Comparison of ENCODE assay signal across 1 cellular context in the genomic region with DNA sequence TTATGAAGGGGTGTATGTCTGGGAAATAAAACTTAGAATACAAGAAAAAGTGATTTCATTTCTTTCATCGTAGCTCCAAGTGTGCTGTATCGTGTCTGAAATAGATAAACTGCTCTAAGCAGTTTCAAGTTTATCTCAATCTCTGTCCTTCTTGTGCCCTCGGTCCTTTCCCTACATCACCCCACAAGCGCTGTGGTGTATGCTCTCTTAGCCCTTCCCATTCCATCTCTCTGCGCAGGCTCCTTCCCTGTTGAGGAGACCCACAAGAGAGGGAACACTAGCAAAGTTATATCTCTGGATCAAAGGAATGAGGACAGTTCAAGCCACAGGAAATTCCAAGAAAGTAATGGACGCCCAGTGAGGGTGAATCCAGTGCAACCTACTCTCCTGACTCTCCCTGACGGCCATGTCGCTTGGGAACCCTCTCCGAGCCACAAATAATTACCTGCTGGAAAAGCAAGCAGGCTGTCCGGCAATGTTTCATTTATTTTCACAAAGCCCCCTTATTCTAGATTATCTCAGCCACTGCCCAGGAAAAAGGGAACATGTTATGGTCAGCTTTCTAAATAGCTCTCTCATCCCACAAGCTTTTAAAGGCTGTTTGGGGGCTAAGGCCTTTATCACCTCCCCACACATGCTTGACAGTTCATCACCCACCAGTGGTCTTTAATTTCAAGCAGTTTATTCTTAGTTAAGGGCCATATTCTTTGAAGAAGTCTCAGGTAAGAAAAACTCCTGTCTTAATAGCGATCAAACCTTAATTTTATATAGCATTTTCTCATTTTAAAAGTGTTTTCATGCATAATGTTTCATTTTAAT.
TF ChIP-seq lines count a peak whose summit lies in the region.

No MANE protein-coding gene starts in this region.

TF ChIP-seq in H1, 55 proteins besides CTCF, POLR2A, EP300 and RAD21:
- TF ChIP-seq SRF (IDR thresholded peaks at IDR 0.05; ENCODE audit: low read depth, low read length) (no peak), TCF12 (IDR thresholded peaks at IDR 0.05; ENCODE audit: low read depth, low read length) (no peak), NRF1 (IDR thresholded peaks at IDR 0.05; ENCODE audit: low read depth, low read length) (no peak), TAF1 (IDR thresholded peaks at IDR 0.05; ENCODE audit: low read depth, low read length) (no peak), ASH2L (IDR thresholded peaks at IDR 0.05; ENCODE audit: low read length) (no peak), CTBP2 (IDR thresholded peaks at IDR 0.05; ENCODE audit: borderline replicate concordance, insufficient read depth, insufficient read length, low read length) (no peak), YY1 (IDR thresholded peaks at IDR 0.05; ENCODE audit: low read depth, low read length) (no peak), RFX5 (IDR thresholded peaks at IDR 0.05; ENCODE audit: borderline replicate concordance, low read depth, low read length) (no peak)
- TF ChIP-seq, protein P1, sequence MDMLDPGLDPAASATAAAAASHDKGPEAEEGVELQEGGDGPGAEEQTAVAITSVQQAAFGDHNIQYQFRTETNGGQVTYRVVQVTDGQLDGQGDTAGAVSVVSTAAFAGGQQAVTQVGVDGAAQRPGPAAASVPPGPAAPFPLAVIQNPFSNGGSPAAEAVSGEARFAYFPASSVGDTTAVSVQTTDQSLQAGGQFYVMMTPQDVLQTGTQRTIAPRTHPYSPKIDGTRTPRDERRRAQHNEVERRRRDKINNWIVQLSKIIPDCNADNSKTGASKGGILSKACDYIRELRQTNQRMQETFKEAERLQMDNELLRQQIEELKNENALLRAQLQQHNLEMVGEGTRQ (IDR thresholded peaks at IDR 0.05; ENCODE audit: low read length), result no peak
- TF ChIP-seq, protein P2, sequence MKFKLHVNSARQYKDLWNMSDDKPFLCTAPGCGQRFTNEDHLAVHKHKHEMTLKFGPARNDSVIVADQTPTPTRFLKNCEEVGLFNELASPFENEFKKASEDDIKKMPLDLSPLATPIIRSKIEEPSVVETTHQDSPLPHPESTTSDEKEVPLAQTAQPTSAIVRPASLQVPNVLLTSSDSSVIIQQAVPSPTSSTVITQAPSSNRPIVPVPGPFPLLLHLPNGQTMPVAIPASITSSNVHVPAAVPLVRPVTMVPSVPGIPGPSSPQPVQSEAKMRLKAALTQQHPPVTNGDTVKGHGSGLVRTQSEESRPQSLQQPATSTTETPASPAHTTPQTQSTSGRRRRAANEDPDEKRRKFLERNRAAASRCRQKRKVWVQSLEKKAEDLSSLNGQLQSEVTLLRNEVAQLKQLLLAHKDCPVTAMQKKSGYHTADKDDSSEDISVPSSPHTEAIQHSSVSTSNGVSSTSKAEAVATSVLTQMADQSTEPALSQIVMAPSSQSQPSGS (IDR thresholded peaks at IDR 0.05; ENCODE audit: low read length), result no peak
TF ChIP-seq in H1: peak in this region for 0.
